8 cellular contexts compared by ENCODE assay signal in genomic region chr22:38412435-38413084, GRCh38. TPM values are rescaled to one million over a fixed set of nuclear protein-coding genes. Genes with fewer than 3 reads are reported as not detected.
DNase-seq lines count a peak whose midpoint lies in the region; ATAC-seq and TF ChIP-seq lines count a peak whose summit lies in the region.

No MANE protein-coding gene starts in this region.

- no peaks in the 10 kb centered on the region for H3K27me3 ChIP-seq in sigmoid colon

- H3K4me1 ChIP-seq in sigmoid colon, result peaks cover 0 to 13% (median 11%) of the 10 kb centered on the region in 4 donors

- in situ Hi-C loops in KBM-7 (cut with MboI; ENCODE audit: low pct_unique_long_range_greater_than_20kb, low sequenced_read_pairs), result no loop called here

- peak; percentile 40 for TF ChIP-seq CTCF in AG10803 (conservative IDR thresholded peaks at IDR 0.05; ENCODE audit: low read length)
- peak; percentile 22 to 82 (median 50) for TF ChIP-seq CTCF in sigmoid colon (IDR thresholded peaks at IDR 0.05)

- no peak for TF ChIP-seq POLR2A in sigmoid colon (IDR thresholded peaks at IDR 0.05)

- no peaks in the 10 kb centered on the region for H3K9me3 Mint-ChIP-seq in activated T-cell treated with anti-CD3 and anti-CD28 coated beads, Interleukin-2, amount 50 U/mL, for 72 hours

- 6 to 15% methylated on average over 45 of the region's 45 CpGs for WGBS in sigmoid colon, 2 donors

- TF ChIP-seq EP300 in sigmoid colon (IDR thresholded peaks at IDR 0.05), result no peak

- H3K4me3 Mint-ChIP-seq in activated T-cell treated with anti-CD3 and anti-CD28 coated beads, Interleukin-2, amount 50 U/mL, for 72 hours, result peak overlapping the region; percentile 49 to 56

- H3K4me1 Mint-ChIP-seq in activated T-cell treated with anti-CD3 and anti-CD28 coated beads, Interleukin-2, amount 50 U/mL, for 72 hours (ENCODE audit: low read depth), result peaks cover 4% of the 10 kb centered on the region

- no peaks in the 10 kb centered on the region for H3K36me3 Mint-ChIP-seq in activated T-cell treated with anti-CD3 and anti-CD28 coated beads, Interleukin-2, amount 50 U/mL, for 72 hours (ENCODE audit: insufficient read depth in 2 of 2)

- H3K27ac Mint-ChIP-seq in activated T-cell treated with anti-CD3 and anti-CD28 coated beads, Interleukin-2, amount 50 U/mL, for 72 hours, result no peak overlapping the region

- H3K27ac ChIP-seq in sigmoid colon, result no peak overlapping the region

- H3K4me3 ChIP-seq in AG10803 (ENCODE audit: low read length) (no peak overlapping the region), sigmoid colon (peak overlapping the region in 3 of 4 donors; percentile 16 to 35 (median 34))

- peak; percentile 76 to 85 for ATAC-seq in activated T-cell treated with anti-CD3 and anti-CD28 coated beads, Interleukin-2, amount 50 U/mL, for 72 hours (replicated peaks in 1 of 2)

- H3K9me3 ChIP-seq in sigmoid colon, result no peaks in the 10 kb centered on the region

- intact Hi-C loops in head of caudate nucleus (cut with DNase I) (loop anchor here (5.0 kb wide), 1 partner anchor 160 kb away; the partner anchor contains the start of gene DMC1), sigmoid colon (cut with DNase I) (loop anchor here (5.0 kb wide), 1 partner anchor 160 kb away; the partner anchor contains the start of gene DMC1)

- H3K36me3 ChIP-seq in sigmoid colon, result no peaks in the 10 kb centered on the region

- DNase-seq in AG10803 (ENCODE audit: low read depth) (no peak), KBM-7 (peak; percentile 62), head of caudate nucleus (peak in 24 of 42 donors; percentile 8 to 72 (median 38)), sigmoid colon (peak; percentile 61), SW 1271 (lab: John Stamatoyannopoulos, UW) (no peak), DMS153 (lab: John Stamatoyannopoulos, UW) (no peak), SKM-1 (lab: John Stamatoyannopoulos, UW; ENCODE audit: unreplicated experiment) (no peak)
- peak; percentile 58 to 73 for DNase-seq in activated T-cell treated with anti-CD3 and anti-CD28 coated beads, Interleukin-2, amount 50 U/mL, for 72 hours

- H3K27me3 Mint-ChIP-seq in activated T-cell treated with anti-CD3 and anti-CD28 coated beads, Interleukin-2, amount 50 U/mL, for 72 hours (ENCODE audit: low read depth), result no peaks in the 10 kb centered on the region

RNA-seq across cellular contexts. Expression of gene KCNJ4, which starts 42.4 kb away (rescaled TPM):
- not detected for total RNA-seq in activated T-cell treated with anti-CD3 and anti-CD28 coated beads, Interleukin-2, amount 50 U/mL, for 72 hours
- not detected for total RNA-seq in sigmoid colon
- under 1 TPM in 1 of 3 donors, not detected in 2; 0.03 TPM for polyA plus RNA-seq in sigmoid colon

RNA-seq across cellular contexts. Expression of gene KDELR3, which starts 55.3 kb away (rescaled TPM):
- under 1 TPM; 0.31 to 0.37 TPM for total RNA-seq in activated T-cell treated with anti-CD3 and anti-CD28 coated beads, Interleukin-2, amount 50 U/mL, for 72 hours
- 1 to 10 TPM; 2.5 to 5.5 (median 2.9) TPM for total RNA-seq in sigmoid colon
- polyA plus RNA-seq in sigmoid colon, result 10 to 100 TPM in 2 of 3 donors, 1 to 10 TPM in 1; 7.4 to 14.3 (median 10.2) TPM

Comparison
In these comparisons a context has a peak if more than half of its experiments do, and no peak if none do; other contexts are left out.
1. DNase-seq: peak in KBM-7 (single experiment), activated T-cell treated with anti-CD3 and anti-CD28 coated beads, Interleukin-2, amount 50 U/mL, for 72 hours (2 of 2), head of caudate nucleus (24 of 42) and sigmoid colon (single experiment); none in AG10803 (single experiment), SW 1271 (0 of 2), DMS153 (single experiment) and SKM-1 (single experiment).